In the genomic region with DNA sequence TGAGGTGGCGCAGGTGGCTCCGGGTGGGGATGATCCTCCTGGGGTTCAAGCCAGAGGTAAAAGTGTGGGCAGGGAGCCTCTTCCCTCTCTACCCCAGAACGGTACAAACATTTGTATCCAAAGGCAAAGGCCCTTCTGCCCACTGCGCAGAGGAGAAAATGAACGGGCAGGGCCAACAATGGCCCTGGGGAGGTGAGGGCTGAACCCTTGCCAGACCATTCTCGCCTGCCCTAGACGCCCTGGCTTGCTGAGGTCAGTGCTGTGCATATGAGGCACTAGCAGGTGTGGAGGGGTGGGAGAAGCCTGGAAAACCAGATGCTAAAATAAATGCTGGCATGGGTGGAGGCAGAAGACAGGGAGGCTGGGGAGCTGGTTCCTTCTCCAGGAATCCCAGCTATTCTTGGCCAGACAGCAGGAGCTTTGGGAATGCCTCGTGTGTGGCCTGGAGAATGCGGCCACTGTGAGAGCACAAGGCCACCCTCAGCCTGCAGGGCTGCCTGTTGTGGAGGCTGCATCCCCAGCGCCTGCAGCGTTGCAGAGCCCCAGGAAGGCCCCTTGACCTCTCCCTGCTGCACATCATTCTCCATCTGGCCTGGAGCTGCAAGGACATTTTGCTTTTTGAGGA, we compare ENCODE assay signal across 13 cellular contexts. TPM values are rescaled to one million over a fixed set of nuclear protein-coding genes. Genes with fewer than 3 reads are reported as not detected.
DNase-seq lines count a peak whose midpoint lies in the region; ATAC-seq and TF ChIP-seq lines count a peak whose summit lies in the region.
"Had no signal": no experiment of that assay in that cellular context is flagged by ENCODE, and none has a peak within 500 bp of the region (broad histone marks: within the 10 kb centered on the region; RNA-seq: fewer than 3 reads in every experiment).

No MANE protein-coding gene starts in this region.

- H3K4me3 ChIP-seq in DND-41 (ENCODE audit: low read depth in 1 of 2, low read length in 2 of 2), result peak overlapping the region; percentile 17 to 79; a peak in 3 of 4 replicates
- H3K4me3 ChIP-seq in Loucy (ENCODE audit: low read length, poor library complexity, severe bottlenecking), result peak overlapping the region; percentile 75

- H3K4me3 Mint-ChIP-seq in chondrocyte (ENCODE audit: unreplicated experiment) (no peak overlapping the region), nephron progenitor cell (peak overlapping the region; percentile 84)

- H2AFZ ChIP-seq in DND-41 (ENCODE audit: low read depth, low read length) (peak overlapping the region; percentile 88), Loucy (ENCODE audit: low read length) (no peak overlapping the region)

- H3K36me3 ChIP-seq in DND-41 (ENCODE audit: insufficient read depth, low read length) (no peaks in the 10 kb centered on the region), Loucy (ENCODE audit: insufficient read depth, low read length) (no peaks in the 10 kb centered on the region)
- H3K36me3 ChIP-seq: left ventricle myocardium inferior had no signal

- H3K9me2 ChIP-seq in Loucy (replicated peaks; ENCODE audit: low read depth, low read length), result no peaks in the 10 kb centered on the region

- H3K27me3 ChIP-seq in DND-41 (ENCODE audit: insufficient read depth, low read length, poor library complexity) (no peaks in the 10 kb centered on the region), Loucy (ENCODE audit: insufficient read depth, low read length, poor library complexity, severe bottlenecking) (no peaks in the 10 kb centered on the region)

- H3K36me3 Mint-ChIP-seq in chondrocyte (ENCODE audit: low read depth) (no peaks in the 10 kb centered on the region), nephron progenitor cell (ENCODE audit: low read depth) (no peaks in the 10 kb centered on the region)

- H3K79me2 ChIP-seq in DND-41 (ENCODE audit: insufficient read depth, low read length) (no peaks in the 10 kb centered on the region), Loucy (ENCODE audit: insufficient read depth, low read length) (no peaks in the 10 kb centered on the region)

- H3K4me2 ChIP-seq in DND-41 (ENCODE audit: insufficient read depth, low read length), result peak overlapping the region; percentile 100
- H3K4me2 ChIP-seq in Loucy (ENCODE audit: low read depth, low read length, poor library complexity, severe bottlenecking), result peak overlapping the region; percentile 55

- no peak for ATAC-seq in DND-41 (ENCODE audit: insufficient read depth, low read depth)
- ATAC-seq in GM19397 (IDR thresholded peaks at IDR 0.05; ENCODE audit: unreplicated experiment), result no peak
- no peak for ATAC-seq in GM19324 (IDR thresholded peaks at IDR 0.05; ENCODE audit: low FRiP score, unreplicated experiment)

- no peaks in the 10 kb centered on the region for H3K9me3 ChIP-seq in DND-41 (ENCODE audit: insufficient read depth, low read length, severe bottlenecking)
- no peaks in the 10 kb centered on the region for H3K9me3 ChIP-seq in Loucy (ENCODE audit: insufficient read depth, low read depth, low read length)
- H3K9me3 ChIP-seq: left ventricle myocardium inferior had no signal

- DNase-seq in DND-41 (no peak), chondrocyte (ENCODE audit: low spot score) (no peak), nephron progenitor cell (no peak), erythroblast (lab: John Stamatoyannopoulos, UW) (no peak), NCI-H82 (lab: John Stamatoyannopoulos, UW) (no peak)
- DNase-seq: DMS79, left ventricle myocardium inferior had no signal

- H3K9me3 Mint-ChIP-seq in chondrocyte (ENCODE audit: low read depth) (no peaks in the 10 kb centered on the region), nephron progenitor cell (no peaks in the 10 kb centered on the region)

- H3K4me1 ChIP-seq in DND-41 (ENCODE audit: insufficient read depth, low read length), result peaks cover 22% of the 10 kb centered on the region
- peaks cover 6% of the 10 kb centered on the region for H3K4me1 ChIP-seq in Loucy (ENCODE audit: insufficient read depth, low read length, poor library complexity, severe bottlenecking)

- H3F3A ChIP-seq in Loucy (ENCODE audit: low read depth), result no peaks in the 10 kb centered on the region

- no peak for TF ChIP-seq POLR2A in erythroblast (IDR thresholded peaks at IDR 0.05; ENCODE audit: low read length)

- H3K4me1 Mint-ChIP-seq in chondrocyte (ENCODE audit: low read depth), result peaks cover 21% of the 10 kb centered on the region
- H3K4me1 Mint-ChIP-seq in nephron progenitor cell, result peaks cover 19% of the 10 kb centered on the region

- peak overlapping the region; percentile 36 for H3K27ac Mint-ChIP-seq in chondrocyte (ENCODE audit: unreplicated experiment)
- H3K27ac Mint-ChIP-seq in nephron progenitor cell, result no peak overlapping the region

- peak overlapping the region; percentile 67 for H3K9ac ChIP-seq in DND-41 (ENCODE audit: low read depth, low read length)
- peak overlapping the region; percentile 76 for H3K9ac ChIP-seq in Loucy (ENCODE audit: low read depth, low read length, poor library complexity, severe bottlenecking)

- H3K27me3 Mint-ChIP-seq in chondrocyte (ENCODE audit: low read depth) (peaks cover 1% of the 10 kb centered on the region), nephron progenitor cell (ENCODE audit: low read depth, poor library complexity) (peaks cover 26% of the 10 kb centered on the region)

- no peak for TF ChIP-seq CTCF in DND-41 (IDR thresholded peaks at IDR 0.05; ENCODE audit: borderline replicate concordance, extremely low read depth, low read length, poor library complexity, severe bottlenecking)
- TF ChIP-seq CTCF in Loucy (conservative IDR thresholded peaks at IDR 0.05; ENCODE audit: low read length), result no peak
- no peak for TF ChIP-seq CTCF in chondrocyte (IDR thresholded peaks at IDR 0.05)
- no peak for TF ChIP-seq CTCF in nephron progenitor cell (IDR thresholded peaks at IDR 0.05)

- H4K20me1 ChIP-seq in DND-41 (ENCODE audit: insufficient read depth, low read length) (peaks cover 3% of the 10 kb centered on the region; the same call in 1 of the 2 replicates), Loucy (ENCODE audit: insufficient read depth, low read length, poor library complexity, severe bottlenecking) (no peaks in the 10 kb centered on the region)

- H3K27ac ChIP-seq in DND-41 (ENCODE audit: low read length), result 0 out of 2 replicates have a peak overlapping the region, but pooled peaks have one; percentile 77

RNA-seq across cellular contexts. Expression of gene C17orf50, which starts 4.5 kb away (rescaled TPM):
- total RNA-seq in chondrocyte, result not detected in 3 replicates
- total RNA-seq: left ventricle myocardium inferior; subcutaneous adipose tissue; T-helper 2 cell treated with Interferon-gamma antibody and Interleukin-4, amounts not matched to agents 100 ng/mL and 5 ng/mL, for 36 hours had no signal

RNA-seq across cellular contexts. Expression of gene GAS2L2, which starts 12.2 kb away (rescaled TPM):
- not detected in 3 replicates for total RNA-seq in chondrocyte
- total RNA-seq: epithelial cell of proximal tubule; T-helper 2 cell treated with Interferon-gamma antibody and Interleukin-4, amounts not matched to agents 100 ng/mL and 5 ng/mL, for 36 hours had no signal

RNA-seq across cellular contexts. Expression of gene MMP28, which starts 30.2 kb away (rescaled TPM):
- 5.1 to 8.6 TPM (median 7.9 TPM) in 3 replicates for total RNA-seq in chondrocyte
- total RNA-seq: epithelial cell of proximal tubule; T-helper 2 cell treated with Interferon-gamma antibody and Interleukin-4, amounts not matched to agents 100 ng/mL and 5 ng/mL, for 36 hours had no signal

RNA-seq across cellular contexts. Expression of gene RASL10B, which starts 33.8 kb away (rescaled TPM):
- total RNA-seq in chondrocyte, result 8.4 to 21.3 TPM (median 19.1 TPM) in 3 replicates

RNA-seq across cellular contexts. Expression of gene TAF15, which starts 44.1 kb away (rescaled TPM):
- 123 to 168 TPM (median 135 TPM) in 3 replicates for total RNA-seq in chondrocyte
